ENCODE assay signal across 24 cellular contexts in the genomic region with DNA sequence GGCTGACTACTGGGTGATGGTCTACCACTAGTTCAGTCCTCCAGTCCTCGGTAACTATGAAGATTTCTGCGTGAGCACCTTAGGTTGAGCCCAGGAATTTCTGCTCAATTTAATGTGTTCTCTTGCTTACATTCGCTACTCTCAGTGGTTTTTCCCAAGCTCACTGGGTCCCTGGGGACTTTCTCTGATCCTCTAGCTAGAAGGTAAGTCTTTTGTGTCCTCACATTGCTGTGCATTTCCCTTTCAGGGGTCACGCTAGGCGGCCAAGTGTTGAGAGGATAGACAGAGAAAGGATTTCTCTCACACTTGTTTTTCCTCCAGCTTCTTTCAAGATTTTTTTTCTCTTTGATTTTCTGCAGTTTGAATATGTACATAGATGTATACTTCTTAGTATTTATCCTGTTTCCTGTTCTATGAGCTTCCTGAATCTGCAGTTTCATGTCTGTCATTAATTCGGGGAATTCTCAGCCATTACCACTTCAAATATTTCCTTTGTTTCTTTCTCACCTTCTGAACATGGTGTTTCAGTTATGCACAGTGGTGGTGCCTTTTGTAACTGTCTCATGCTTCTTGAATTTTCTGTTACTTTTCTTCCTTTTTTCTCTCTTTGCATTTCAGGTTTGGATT.
DNase-seq lines count a peak whose midpoint lies in the region; ATAC-seq lines count a peak whose summit lies in the region.
"Had no signal": no experiment of that assay in that cellular context is flagged by ENCODE, and none has a peak within 500 bp of the region (broad histone marks: within the 10 kb centered on the region; RNA-seq: fewer than 3 reads in every experiment).

No MANE protein-coding gene starts in this region.

- H3K36me3 ChIP-seq in BLaER1: no peaks in the 10 kb centered on the region
- H3K36me3 ChIP-seq: neutrophil, SJSA1, upper lobe of left lung had no signal

- H3K27ac ChIP-seq in BLaER1: no peak overlapping the region
- H3K27ac ChIP-seq: foreskin keratinocyte, neutrophil, SJSA1, upper lobe of left lung had no signal

- peak overlapping the region; percentile 0; the same call in 1 of the 2 replicates for H3K4me2 ChIP-seq in BLaER1

- no peak for ATAC-seq in activated naive CD8-positive, alpha-beta T cell treated with anti-CD3 and anti-CD28 coated beads, Interleukin-2, amount 50 U/mL, for 24 hours
- ATAC-seq: foreskin keratinocyte, mucosa of descending colon, Panc1 had no signal

- H3K9me3 Mint-ChIP-seq in activated naive CD8-positive, alpha-beta T cell treated with anti-CD3 and anti-CD28 coated beads, Interleukin-2, amount 50 U/mL, for 24 hours: no peaks in the 10 kb centered on the region

- peak; percentile 3 for DNase-seq in NCI-H2171 treated with DMSO at 0.1 percent for 48 hours (lab: John Stamatoyannopoulos, UW)
- DNase-seq in NCI-H2171 (lab: John Stamatoyannopoulos, UW): no peak
- peak; percentile 20 for DNase-seq in NAMALWA (ENCODE audit: low spot score)
- no peak for DNase-seq in activated naive CD8-positive, alpha-beta T cell treated with anti-CD3 and anti-CD28 coated beads, Interleukin-2, amount 50 U/mL, for 24 hours
- no peak for DNase-seq in KBM-7
- DNase-seq in NCI-H345 treated with DMSO at 0.1 percent for 48 hours (lab: John Stamatoyannopoulos, UW; ENCODE audit: unreplicated experiment): no peak
- DNase-seq in foreskin melanocyte: no peak
- DNase-seq: 8988T; Caco-2; cerebellar nuclear complex; EL; erythroblast; foreskin keratinocyte; hypothalamus; IMR-90; mucosa of descending colon; NCI-H2227 treated with DMSO at 0.1 percent for 48 hours; stimulated activated CD4-positive, alpha-beta T cell treated with anti-CD3 and anti-CD28 coated beads, Interleukin-4, amount 100 ng/mL, for 1 hour; T-helper 9 cell; upper lobe of left lung had no signal

- no peak overlapping the region for H3K9ac ChIP-seq in BLaER1

- no peaks in the 10 kb centered on the region for H3K27me3 ChIP-seq in BLaER1
- H3K27me3 ChIP-seq: foreskin keratinocyte, neutrophil, SJSA1, upper lobe of left lung had no signal

- H4K20me1 ChIP-seq in BLaER1: no peaks in the 10 kb centered on the region

- H3K4me1 Mint-ChIP-seq in activated naive CD8-positive, alpha-beta T cell treated with anti-CD3 and anti-CD28 coated beads, Interleukin-2, amount 50 U/mL, for 24 hours: peaks cover 36% of the 10 kb centered on the region

- no peak overlapping the region for H3K4me3 Mint-ChIP-seq in activated naive CD8-positive, alpha-beta T cell treated with anti-CD3 and anti-CD28 coated beads, Interleukin-2, amount 50 U/mL, for 24 hours

- H3K9me3 ChIP-seq in BLaER1: no peaks in the 10 kb centered on the region
- H3K9me3 ChIP-seq: Caco-2, mucosa of descending colon, neutrophil, SJSA1, upper lobe of left lung had no signal

- H3K27ac Mint-ChIP-seq in activated naive CD8-positive, alpha-beta T cell treated with anti-CD3 and anti-CD28 coated beads, Interleukin-2, amount 50 U/mL, for 24 hours: peak overlapping the region; percentile 42

- H3K4me1 ChIP-seq in BLaER1: peaks cover 10% of the 10 kb centered on the region; the same call in 1 of the 2 replicates
- H3K4me1 ChIP-seq: Caco-2, foreskin keratinocyte, SJSA1, upper lobe of left lung had no signal

- H3K27me3 Mint-ChIP-seq in activated naive CD8-positive, alpha-beta T cell treated with anti-CD3 and anti-CD28 coated beads, Interleukin-2, amount 50 U/mL, for 24 hours: no peaks in the 10 kb centered on the region

- H3K36me3 Mint-ChIP-seq in activated naive CD8-positive, alpha-beta T cell treated with anti-CD3 and anti-CD28 coated beads, Interleukin-2, amount 50 U/mL, for 24 hours (ENCODE audit: low read depth): no peaks in the 10 kb centered on the region

- no peak overlapping the region for H3K4me3 ChIP-seq in BLaER1
- H3K4me3 ChIP-seq: mucosa of descending colon, SJSA1, upper lobe of left lung had no signal

- in situ Hi-C loops in KBM-7 (cut with MboI; ENCODE audit: low pct_unique_long_range_greater_than_20kb, low sequenced_read_pairs): no loop called here

Comparison
In these comparisons a context has a peak if more than half of its experiments do, and no peak if none do; other contexts are left out.
1. DNase-seq: peak in NCI-H2171 treated with DMSO at 0.1 percent for 48 hours (single experiment) and NAMALWA (single experiment); none in NCI-H2171 (single experiment), activated naive CD8-positive, alpha-beta T cell treated with anti-CD3 and anti-CD28 coated beads, Interleukin-2, amount 50 U/mL, for 24 hours (single experiment), KBM-7 (single experiment), NCI-H345 treated with DMSO at 0.1 percent for 48 hours (single experiment) and foreskin melanocyte (single experiment).